In genomic region chr10:14742382-14742781, GRCh38 we compare ENCODE assay signal across 13 cellular contexts. TPM values are rescaled to one million over a fixed set of nuclear protein-coding genes. Genes with fewer than 3 reads are reported as not detected.
A peak's percentile ranks its signal among the peaks of the same experiment; 100 is the strongest.
DNase-seq lines count a peak whose midpoint lies in the region; ATAC-seq, FAIRE-seq and TF ChIP-seq lines count a peak whose summit lies in the region.
"Had no signal": no experiment of that assay in that cellular context is flagged by ENCODE, and none has a peak within 500 bp of the region (broad histone marks: within the 10 kb centered on the region; RNA-seq: fewer than 3 reads in every experiment).

No MANE protein-coding gene starts in this region.

- peaks cover 22% of the 10 kb centered on the region for H3K4me1 Mint-ChIP-seq in activated CD8-positive, alpha-beta T cell treated with anti-CD3 and anti-CD28 coated beads, Interleukin-2, amount 10 ng/mL, durations not matched to agents 7 days and 5 days (ENCODE audit: low read depth)

- no peaks in the 10 kb centered on the region for H3K27me3 Mint-ChIP-seq in activated CD8-positive, alpha-beta T cell treated with anti-CD3 and anti-CD28 coated beads, Interleukin-2, amount 10 ng/mL, durations not matched to agents 7 days and 5 days (ENCODE audit: low read depth)

- DNase-seq in A549 (ENCODE audit: low read depth in 1 of 2, low spot score in 1 of 2) (peak in 1 of 2 experiments; percentile 34), GM20000 (ENCODE audit: low spot score) (no peak), Right ventricle myocardium superior (no peak), left lung (no peak)
- DNase-seq in activated CD8-positive, alpha-beta T cell treated with anti-CD3 and anti-CD28 coated beads, Interleukin-2, amount 10 ng/mL, durations not matched to agents 7 days and 5 days = no peak
- DNase-seq: central memory CD4-positive, alpha-beta T cell; hippocampal formation; NCI-H446; SHP77; WERI-Rb-1 had no signal

- no peak for TF ChIP-seq EP300 in A549 (IDR thresholded peaks at IDR 0.05)

- H3K4me3 ChIP-seq in A549 (no peak overlapping the region), left lung (no peak overlapping the region)

- POLR2A ChIA-PET in A549 (lab: Yijun Ruan, JAX) = interaction anchor here (1.0 kb wide), 1 partner anchor 72 kb away, joined by 5 read pairs; no protein-coding TSS in a partner anchor
- POLR2A ChIA-PET in activated CD8-positive, alpha-beta T cell treated with anti-CD3 and anti-CD28 coated beads, Interleukin-2, amount 10 ng/mL, durations not matched to agents 7 days and 5 days (lab: Charles Lee) = interaction anchor here (1.0 kb wide), 1 partner anchor 94 kb away, joined by 3 read pairs; no protein-coding TSS in a partner anchor

- H3K9me3 ChIP-seq in A549 (peaks cover 39% of the 10 kb centered on the region), left lung (no peaks in the 10 kb centered on the region)

- no peaks in the 10 kb centered on the region for H3K36me3 ChIP-seq in left lung
- H3K36me3 ChIP-seq: WERI-Rb-1 had no signal

- intact Hi-C loops in Right ventricle myocardium superior (cut with DNase I) (no loop called here), left lung (cut with DNase I) (no loop called here)

- H3K27me3 ChIP-seq in left lung = no peaks in the 10 kb centered on the region

- H3K9me3 Mint-ChIP-seq in activated CD8-positive, alpha-beta T cell treated with anti-CD3 and anti-CD28 coated beads, Interleukin-2, amount 10 ng/mL, durations not matched to agents 7 days and 5 days (ENCODE audit: insufficient read depth) = no peaks in the 10 kb centered on the region

- CTCF ChIA-PET in A549 (lab: Yijun Ruan, JAX) = interaction anchor here (1.9 kb wide), 1 partner anchor 8 kb away, joined by 5 read pairs; no protein-coding TSS in a partner anchor
- CTCF ChIA-PET in activated CD8-positive, alpha-beta T cell treated with anti-CD3 and anti-CD28 coated beads, Interleukin-2, amount 10 ng/mL, durations not matched to agents 7 days and 5 days (lab: Charles Lee) = interaction anchor here (0.8 kb wide), 1 partner anchor 62 kb away, joined by 3 read pairs; no protein-coding TSS in a partner anchor

- peak overlapping the region; percentile 29 for H3K4me2 ChIP-seq in A549

- TF ChIP-seq CTCF in A549 (IDR thresholded peaks at IDR 0.05) (no peak), GM20000 (IDR thresholded peaks at IDR 0.05; ENCODE audit: extremely low read depth, missing control alignments) (no peak), left lung (IDR thresholded peaks at IDR 0.05) (no peak)

- H3K4me3 Mint-ChIP-seq in activated CD8-positive, alpha-beta T cell treated with anti-CD3 and anti-CD28 coated beads, Interleukin-2, amount 10 ng/mL, durations not matched to agents 7 days and 5 days = no peak overlapping the region

- peak overlapping the region; percentile 65 for H3K27ac Mint-ChIP-seq in activated CD8-positive, alpha-beta T cell treated with anti-CD3 and anti-CD28 coated beads, Interleukin-2, amount 10 ng/mL, durations not matched to agents 7 days and 5 days

- FAIRE-seq in A549 (lab: Jason Lieb, UNC) = no peak

- H3K27ac ChIP-seq in A549 (peak overlapping the region; percentile 74 to 76), left lung (no peak overlapping the region)
- H3K27ac ChIP-seq: WERI-Rb-1 had no signal

- WGBS in A549 (ENCODE audit: missing lambda C conversion rate) = 13% methylated on average over 1 of the region's 1 CpG

- no peak for TF ChIP-seq RAD21 in A549 (conservative IDR thresholded peaks at IDR 0.05 in 1 of 2, IDR thresholded peaks at IDR 0.05 in 1 of 2)

- H3K4me1 ChIP-seq in A549 (peaks cover 16% of the 10 kb centered on the region), left lung (peaks cover 2 to 3% of the 10 kb centered on the region in 2 donors)

- no peak for TF ChIP-seq POLR2A in A549 (IDR thresholded peaks at IDR 0.05; ENCODE audit: low read length)

- H3K36me3 Mint-ChIP-seq in activated CD8-positive, alpha-beta T cell treated with anti-CD3 and anti-CD28 coated beads, Interleukin-2, amount 10 ng/mL, durations not matched to agents 7 days and 5 days (ENCODE audit: low read depth) = peaks cover 6% of the 10 kb centered on the region

- peak; percentile 13 to 64; a peak in 4 of 6 replicates for ATAC-seq in A549
- ATAC-seq in GM18517 (IDR thresholded peaks at IDR 0.05; ENCODE audit: unreplicated experiment) = peak; percentile 19
- ATAC-seq in HG02938 (IDR thresholded peaks at IDR 0.05; ENCODE audit: unreplicated experiment) = peak; percentile 13
- no peak for ATAC-seq in activated CD8-positive, alpha-beta T cell treated with anti-CD3 and anti-CD28 coated beads, Interleukin-2, amount 10 ng/mL, durations not matched to agents 7 days and 5 days
- ATAC-seq in GM18873 (IDR thresholded peaks at IDR 0.05; ENCODE audit: low FRiP score, unreplicated experiment) = no peak
- ATAC-seq in Right ventricle myocardium superior (ENCODE audit: poor library complexity) = no peak
- no peak for ATAC-seq in left lung

TF ChIP-seq in A549, 52 proteins besides CTCF, POLR2A, EP300 and RAD21:
- TF ChIP-seq HEYL (CRISPR knock-in tag; IDR thresholded peaks at IDR 0.05) (no peak), KDM5A (IDR thresholded peaks at IDR 0.05) (no peak), ZFP36 (IDR thresholded peaks at IDR 0.05; ENCODE audit: borderline replicate concordance, partially characterized antibody) (no peak), PBX3 (IDR thresholded peaks at IDR 0.05) (no peak), KDM1A (IDR thresholded peaks at IDR 0.05; ENCODE audit: low read depth) (no peak), ELK1 (IDR thresholded peaks at IDR 0.05; ENCODE audit: low read depth, low read length) (no peak), TP53 (CRISPR knock-in tag; IDR thresholded peaks at IDR 0.05) (no peak), USF2 (IDR thresholded peaks at IDR 0.05) (no peak)

RNA-seq across cellular contexts. Expression of gene FAM107B, which starts 32.3 kb away (rescaled TPM):
- polyA plus RNA-seq in A549 (2011; rRNA removed) = 145 and 173 TPM in 2 replicates
- polyA plus RNA-seq in A549 (2012; cell fraction: cytosol; rRNA removed) = 20.7 and 22.5 TPM in 2 replicates
- 8.7 and 17.9 TPM in 2 replicates for polyA plus RNA-seq in A549 (2012; cell fraction: nucleus; rRNA removed)
- 99.9 to 107 TPM (median 103 TPM) in 3 replicates for polyA plus RNA-seq in A549 (2017; fragmentation: RNase III; extraction: RNeasy Plus Mini Kit Qiagen cat#74134 plus additional on column Dnase treatment)
- polyA minus RNA-seq in A549 (2011; rRNA and poly(A)+ RNA removed) = 40.8 and 40.9 TPM in 2 replicates
- 100 to 1,000 TPM; 130 to 135 TPM for total RNA-seq in activated CD8-positive, alpha-beta T cell treated with anti-CD3 and anti-CD28 coated beads, Interleukin-2, amount 10 ng/mL, durations not matched to agents 7 days and 5 days
- total RNA-seq in Right ventricle myocardium superior = 3.3 TPM
- 10 to 100 TPM; 66.2 to 75.6 TPM for total RNA-seq in left lung

Comparison
In these comparisons a context has a peak if more than half of its experiments do, and no peak if none do; other contexts are left out.
1. ATAC-seq: peak in A549 (2 of 2), GM18517 (single experiment) and HG02938 (single experiment); none in activated CD8-positive, alpha-beta T cell treated with anti-CD3 and anti-CD28 coated beads, Interleukin-2, amount 10 ng/mL, durations not matched to agents 7 days and 5 days (single experiment), GM18873 (single experiment), Right ventricle myocardium superior (single experiment) and left lung (single experiment).
2. H3K27ac ChIP-seq: peak in A549 (2 of 2); none in left lung (0 of 2).
3. RNA of gene FAM107B, which starts 32.3 kb away (total RNA-seq): 130 to 135 TPM in activated CD8-positive, alpha-beta T cell treated with anti-CD3 and anti-CD28 coated beads, Interleukin-2, amount 10 ng/mL, durations not matched to agents 7 days and 5 days and 66.2 to 75.6 TPM in left lung; 3.3 TPM in Right ventricle myocardium superior (single experiment); every median in the first group is over 10 times any median in the second.